8 cellular contexts compared by ENCODE assay signal in genomic region chr17:36072431-36073121, GRCh38. TPM values are rescaled to one million over a fixed set of nuclear protein-coding genes. Genes with fewer than 3 reads are reported as not detected.
A peak's percentile ranks its signal among the peaks of the same experiment; 100 is the strongest.
DNase-seq lines count a peak whose midpoint lies in the region; ATAC-seq and TF ChIP-seq lines count a peak whose summit lies in the region.

No MANE protein-coding gene starts in this region.

- H3K9me3 ChIP-seq in HAP-1: no peaks in the 10 kb centered on the region
- no peaks in the 10 kb centered on the region for H3K9me3 ChIP-seq in PC-3 (ENCODE audit: low read length)
- H3K9me3 ChIP-seq in heart right ventricle: peaks cover 0 to 8% (median 0%) of the 10 kb centered on the region in 11 donors
- no peaks in the 10 kb centered on the region for H3K9me3 ChIP-seq in smooth muscle cell (replicated peaks; ENCODE audit: low read depth)

- ATAC-seq in PC-3 (no peak), heart right ventricle (peak in 5 of 8 donors; percentile 31 to 64 (median 56)), GM21447 (IDR thresholded peaks at IDR 0.05; ENCODE audit: unreplicated experiment) (no peak)

- in situ Hi-C loops in Caki2 (cut with HindIII; ENCODE audit: low pct_unique_long_range_greater_than_20kb, low sequenced_read_pairs) (no loop called here), HAP-1 (cut with MboI; ENCODE audit: low sequenced_read_pairs) (no loop called here)

- POLR2A ChIA-PET in PC-3 (lab: Charles Lee; ENCODE audit: unreplicated experiment): no interaction called here

- H3K79me2 ChIP-seq in PC-3 (ENCODE audit: low read length) (no peaks in the 10 kb centered on the region), smooth muscle cell (ENCODE audit: low read depth) (no peaks in the 10 kb centered on the region)

- TF ChIP-seq CTCF in PC-3 (conservative IDR thresholded peaks at IDR 0.05; ENCODE audit: low read depth, low read length): peak; percentile 63
- peak; percentile 27 to 80 (median 63) for TF ChIP-seq CTCF in heart right ventricle (IDR thresholded peaks at IDR 0.05)
- TF ChIP-seq CTCF in smooth muscle cell (IDR thresholded peaks at IDR 0.05; ENCODE audit: borderline replicate concordance, insufficient read depth, poor library complexity, severe bottlenecking): peak; percentile 61

- no peak overlapping the region for H3K4me2 ChIP-seq in PC-3 (ENCODE audit: low read length)
- no peak overlapping the region for H3K4me2 ChIP-seq in smooth muscle cell

- H3K27ac ChIP-seq in PC-3 (ENCODE audit: low read length): no peak overlapping the region
- peak overlapping the region in 1 of 10 donors; percentile 42 for H3K27ac ChIP-seq in heart right ventricle
- H3K27ac ChIP-seq in smooth muscle cell (ENCODE audit: low read depth): no peak overlapping the region

- WGBS in heart right ventricle, 2 donors: 36 to 38% methylated on average over 12 of the region's 12 CpGs
- 42% methylated on average over 12 of the region's 12 CpGs for WGBS in smooth muscle cell (ENCODE audit: low lambda C conversion rate)

- H3K9ac ChIP-seq in PC-3 (ENCODE audit: low read length): no peak overlapping the region
- H3K9ac ChIP-seq in smooth muscle cell (ENCODE audit: low read depth): no peak overlapping the region

- CTCF ChIA-PET in PC-3 (lab: Charles Lee): interaction anchor here (0.6 kb wide), 1 partner anchor 84 kb away, joined by 3 read pairs; no protein-coding TSS in a partner anchor

- H3K36me3 ChIP-seq in HAP-1 (replicated peaks): no peaks in the 10 kb centered on the region
- no peaks in the 10 kb centered on the region for H3K36me3 ChIP-seq in PC-3 (ENCODE audit: low read depth, low read length)
- H3K36me3 ChIP-seq in heart right ventricle: no peaks in the 10 kb centered on the region
- H3K36me3 ChIP-seq in smooth muscle cell (ENCODE audit: low read depth): no peaks in the 10 kb centered on the region

- H3K27me3 ChIP-seq in HAP-1 (ENCODE audit: low read depth) (no peaks in the 10 kb centered on the region; the same call in none of the 2 replicates), PC-3 (ENCODE audit: low read length) (peaks cover 10% of the 10 kb centered on the region), heart right ventricle (peaks cover 0 to 8% (median 0%) of the 10 kb centered on the region in 7 donors), smooth muscle cell (ENCODE audit: low read depth) (peaks cover 5% of the 10 kb centered on the region)

- H3K4me1 ChIP-seq in HAP-1 (no peaks in the 10 kb centered on the region), PC-3 (ENCODE audit: insufficient read depth, low read length) (no peaks in the 10 kb centered on the region), heart right ventricle (peaks cover 0 to 13% (median 0%) of the 10 kb centered on the region in 9 donors), smooth muscle cell (ENCODE audit: low read depth) (no peaks in the 10 kb centered on the region)

- no peaks in the 10 kb centered on the region for H3K9me2 ChIP-seq in PC-3 (replicated peaks; ENCODE audit: low read length)

- DNase-seq in Caki2 (ENCODE audit: low read depth) (peak; percentile 21), HAP-1 (ENCODE audit: low spot score in 2 of 2) (peak; percentile 38 to 84), PC-3 (peak; percentile 30), heart right ventricle (peak; percentile 45 to 59), smooth muscle cell (lab: John Stamatoyannopoulos, UW; ENCODE audit: unreplicated experiment) (no peak), NCI-H226 (no peak)
- DNase-seq in activated effector memory CD4-positive, alpha-beta T cell treated with anti-CD3 and anti-CD28 coated beads, Interleukin-2, amount 50 U/mL, for 16 hours: peak; percentile 78

- no TSS peak for BruUV-seq in PC-3 (replicated peaks; lab: Mats Ljungman, UMichigan)

- no peak overlapping the region for H2AFZ ChIP-seq in PC-3 (ENCODE audit: low read length)
- no peak overlapping the region for H2AFZ ChIP-seq in smooth muscle cell (ENCODE audit: low read depth)

- H3K4me3 ChIP-seq in HAP-1 (no peak overlapping the region), PC-3 (ENCODE audit: low read length) (no peak overlapping the region), heart right ventricle (no peak overlapping the region), smooth muscle cell (no peak overlapping the region)

- H3F3A ChIP-seq in PC-3 (ENCODE audit: low read length, unreplicated experiment) (no peaks in the 10 kb centered on the region), smooth muscle cell (ENCODE audit: low read depth) (no peaks in the 10 kb centered on the region)

- H4K20me1 ChIP-seq in PC-3 (ENCODE audit: low read length): no peaks in the 10 kb centered on the region
- no peaks in the 10 kb centered on the region for H4K20me1 ChIP-seq in smooth muscle cell (ENCODE audit: low read depth)

- intact Hi-C loops in PC-3 (cut with micrococcal nuclease) (no loop called here), heart right ventricle (cut with DNase I) (loop anchor here in 8 of 10 donors (2.0 to 10.0 kb wide), 5 partner anchors 95 to 108 kb away; no protein-coding TSS in a partner anchor)

RNA-seq across cellular contexts. Expression of gene CCL18, which starts 8.5 kb away (rescaled TPM):
- not detected in 2 replicates for total RNA-seq in Caki2 (2014; rRNA removed; shearing (Covaris generic); ENCODE audit: low replicate concordance)
- not detected in 2 replicates for total RNA-seq in PC-3 (2014; rRNA removed)
- total RNA-seq in heart right ventricle: 10 to 100 TPM in 1 of 10 donors, 1 to 10 TPM in 7, under 1 TPM in 1, not detected in 1; 0.83 to 21.0 (median 2.0) TPM
- polyA plus RNA-seq in heart right ventricle: 1 to 10 TPM in 1 of 2 donors, under 1 TPM in 1; 0.97 to 1.0 TPM
- not detected in 2 replicates for total RNA-seq in smooth muscle cell
- not detected in 2 replicates for polyA plus RNA-seq in smooth muscle cell

RNA-seq across cellular contexts. Expression of gene CCL3, which starts 17.4 kb away (rescaled TPM):
- total RNA-seq in Caki2 (2014; rRNA removed; shearing (Covaris generic); ENCODE audit: low replicate concordance): not detected in 2 replicates
- total RNA-seq in PC-3 (2014; rRNA removed) (not detected in 2 replicates), heart right ventricle (10 to 100 TPM in 2 of 10 donors, under 1 TPM in 5, not detected in 3; 0.24 to 12.3 (median 0.52) TPM), smooth muscle cell (1.3 and 4.8 TPM in 2 replicates)
- polyA plus RNA-seq in heart right ventricle (under 1 TPM in 1 of 2 donors, not detected in 1; 0.83 TPM), smooth muscle cell (0.63 and 6.7 TPM in 2 replicates)

RNA-seq across cellular contexts. Expression of gene CCL4, which starts 31.1 kb away (rescaled TPM):
- total RNA-seq in Caki2 (2014; rRNA removed; shearing (Covaris generic); ENCODE audit: low replicate concordance): not detected in 2 replicates
- not detected in 2 replicates for total RNA-seq in PC-3 (2014; rRNA removed)
- total RNA-seq in heart right ventricle: 10 to 100 TPM in 2 of 10 donors, under 1 TPM in 8; 0.32 to 18.2 (median 0.74) TPM
- 1 to 10 TPM in 1 of 2 donors, under 1 TPM in 1; 0.80 to 1.0 TPM for polyA plus RNA-seq in heart right ventricle
- 0.81 and 1.3 TPM in 2 replicates for total RNA-seq in smooth muscle cell
- 1.5 TPM in 1 of 2 replicates, not detected in the other for polyA plus RNA-seq in smooth muscle cell

RNA-seq across cellular contexts. Expression of gene CCL23, which starts 54.8 kb away (rescaled TPM):
- not detected in 2 replicates for total RNA-seq in Caki2 (2014; rRNA removed; shearing (Covaris generic); ENCODE audit: low replicate concordance)
- total RNA-seq in PC-3 (2014; rRNA removed) (not detected in 2 replicates), heart right ventricle (1 to 10 TPM in 1 of 10 donors, not detected in 9; 1.6 TPM), smooth muscle cell (not detected in 2 replicates)
- polyA plus RNA-seq in heart right ventricle (1 to 10 TPM in 1 of 2 donors, under 1 TPM in 1; 0.38 to 1.5 TPM), smooth muscle cell (not detected in 2 replicates)

Comparison
In these comparisons a context has a peak if more than half of its experiments do, and no peak if none do; other contexts are left out.
1. DNase-seq: peak in Caki2 (single experiment), HAP-1 (2 of 2), PC-3 (single experiment), activated effector memory CD4-positive, alpha-beta T cell treated with anti-CD3 and anti-CD28 coated beads, Interleukin-2, amount 50 U/mL, for 16 hours (single experiment) and heart right ventricle (2 of 2); none in smooth muscle cell (single experiment) and NCI-H226 (single experiment).
2. ATAC-seq: peak in heart right ventricle (5 of 8); none in PC-3 (single experiment) and GM21447 (single experiment).
3. Peak in every context shown above with its lines, with median percentiles within 50 percentile points of each other: CTCF ChIP-seq.